17 cellular contexts compared by ENCODE assay signal in genomic region chr11:58674609-58675008, GRCh38. TPM values are rescaled to one million over a fixed set of nuclear protein-coding genes. Genes with fewer than 3 reads are reported as not detected.
DNase-seq lines count a peak whose midpoint lies in the region; ATAC-seq and TF ChIP-seq lines count a peak whose summit lies in the region.
"Had no signal": no experiment of that assay in that cellular context is flagged by ENCODE, and none has a peak within 500 bp of the region (broad histone marks: within the 10 kb centered on the region; RNA-seq: fewer than 3 reads in every experiment).

No MANE protein-coding gene starts in this region.

- H3K27ac Mint-ChIP-seq in activated T-cell treated with anti-CD3 and anti-CD28 coated beads, Interleukin-2, amount 50 U/mL, for 72 hours: no peak overlapping the region
- H3K27ac Mint-ChIP-seq: CD8-positive, alpha-beta T cell had no signal

- no peak for ATAC-seq in activated T-cell treated with anti-CD3 and anti-CD28 coated beads, Interleukin-2, amount 50 U/mL, for 72 hours (replicated peaks in 1 of 2)
- no peak for ATAC-seq in HG02642 (IDR thresholded peaks at IDR 0.05; ENCODE audit: poor library complexity, unreplicated experiment)
- ATAC-seq: CD8-positive, alpha-beta T cell had no signal

- H3K4me3 Mint-ChIP-seq in activated T-cell treated with anti-CD3 and anti-CD28 coated beads, Interleukin-2, amount 50 U/mL, for 72 hours: no peak overlapping the region
- H3K4me3 Mint-ChIP-seq: CD8-positive, alpha-beta T cell had no signal

- peak; percentile 3 for DNase-seq in DMS 273 (lab: John Stamatoyannopoulos, UW; ENCODE audit: unreplicated experiment)
- no peak for DNase-seq in DMS 273 treated with DMSO at 0.1 percent for 48 hours (lab: John Stamatoyannopoulos, UW)
- peak; percentile 47 for DNase-seq in NCI-H69 (lab: John Stamatoyannopoulos, UW)
- no peak for DNase-seq in epithelial cell of proximal tubule (ENCODE audit: low read depth)
- DNase-seq in renal cortical epithelial cell (ENCODE audit: low read depth): peak; percentile 34
- no peak for DNase-seq in foreskin fibroblast
- DNase-seq in activated T-cell treated with anti-CD3 and anti-CD28 coated beads, Interleukin-2, amount 50 U/mL, for 72 hours: no peak
- DNase-seq: CD8-positive, alpha-beta T cell; DND-41; NCI-H1417 treated with DMSO at 0.1 percent for 48 hours; NCI-H2081; NCI-H510A treated with DMSO at 0.1 percent for 48 hours; SHP77; SK-N-SH had no signal

- no peaks in the 10 kb centered on the region for H3K4me1 Mint-ChIP-seq in activated T-cell treated with anti-CD3 and anti-CD28 coated beads, Interleukin-2, amount 50 U/mL, for 72 hours (ENCODE audit: low read depth)

- H3K9me3 Mint-ChIP-seq in activated T-cell treated with anti-CD3 and anti-CD28 coated beads, Interleukin-2, amount 50 U/mL, for 72 hours: no peaks in the 10 kb centered on the region
- H3K9me3 Mint-ChIP-seq: CD8-positive, alpha-beta T cell had no signal

- H3K4me3 ChIP-seq in epithelial cell of proximal tubule (ENCODE audit: low read depth, low read length): peak overlapping the region; percentile 21
- no peak overlapping the region for H3K4me3 ChIP-seq in foreskin fibroblast (ENCODE audit: low read depth in 1 of 2, low read length in 2 of 2)
- H3K4me3 ChIP-seq: BLaER1, HAP-1 had no signal

- TF ChIP-seq CTCF in epithelial cell of proximal tubule (conservative IDR thresholded peaks at IDR 0.05; ENCODE audit: low read depth, low read length) (no peak), foreskin fibroblast (IDR thresholded peaks at IDR 0.05; ENCODE audit: low read depth, low read length) (no peak)

- no peaks in the 10 kb centered on the region for H3K27me3 Mint-ChIP-seq in activated T-cell treated with anti-CD3 and anti-CD28 coated beads, Interleukin-2, amount 50 U/mL, for 72 hours (ENCODE audit: low read depth)

- no peaks in the 10 kb centered on the region for H3K36me3 Mint-ChIP-seq in activated T-cell treated with anti-CD3 and anti-CD28 coated beads, Interleukin-2, amount 50 U/mL, for 72 hours (ENCODE audit: insufficient read depth in 2 of 2)
- H3K36me3 Mint-ChIP-seq: CD8-positive, alpha-beta T cell had no signal

RNA-seq across cellular contexts. Expression of gene CNTF, which starts 52.1 kb away (rescaled TPM):
- total RNA-seq in epithelial cell of proximal tubule (0.29 and 1.2 TPM in 2 replicates), renal cortical epithelial cell (0.35 and 1.6 TPM in 2 replicates)
- 1 to 10 TPM; 4.5 to 5.0 TPM for total RNA-seq in activated T-cell treated with anti-CD3 and anti-CD28 coated beads, Interleukin-2, amount 50 U/mL, for 72 hours

RNA-seq across cellular contexts. Expression of gene GLYAT, which starts 57.1 kb away (rescaled TPM):
- total RNA-seq in epithelial cell of proximal tubule: not detected in 2 replicates
- 3.6 TPM in 1 of 2 replicates, not detected in the other for total RNA-seq in renal cortical epithelial cell
- not detected for total RNA-seq in activated T-cell treated with anti-CD3 and anti-CD28 coated beads, Interleukin-2, amount 50 U/mL, for 72 hours
- total RNA-seq: CD8-positive, alpha-beta T cell had no signal

Comparison
In these comparisons a context has a peak if more than half of its experiments do, and no peak if none do; other contexts are left out.
1. DNase-seq: peak in DMS 273 (single experiment), NCI-H69 (single experiment) and renal cortical epithelial cell (single experiment); none in DMS 273 treated with DMSO at 0.1 percent for 48 hours (single experiment), epithelial cell of proximal tubule (single experiment), foreskin fibroblast (0 of 2) and activated T-cell treated with anti-CD3 and anti-CD28 coated beads, Interleukin-2, amount 50 U/mL, for 72 hours (0 of 2).